Comparison of ENCODE assay signal across 9 cellular contexts in the genomic region with DNA sequence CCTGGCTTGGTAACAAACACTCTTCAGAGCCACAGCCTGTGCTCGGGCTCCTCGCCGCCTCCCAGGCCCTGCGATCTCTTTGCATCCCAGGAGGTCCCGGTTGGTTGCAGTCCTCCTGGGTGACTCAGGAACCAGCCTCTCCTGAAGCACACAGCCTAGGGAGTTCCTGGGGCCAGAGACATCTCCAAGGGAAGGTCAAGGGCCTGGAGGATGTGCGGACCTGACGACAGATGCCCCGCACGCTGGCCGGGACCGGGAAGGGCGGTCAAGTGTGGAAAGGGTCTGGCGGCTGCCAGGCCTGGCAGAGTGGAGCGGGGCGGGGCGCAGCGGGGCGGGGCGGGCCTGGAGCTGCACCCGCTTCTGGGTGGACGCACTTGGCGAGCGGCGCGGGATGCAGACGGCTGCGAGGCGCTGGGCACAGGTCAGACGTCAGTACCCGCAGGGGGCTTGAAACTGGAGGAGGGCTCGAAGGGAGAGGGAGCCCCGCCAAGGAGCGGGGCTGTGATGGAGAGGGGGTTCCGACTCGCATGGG. TPM values are rescaled to one million over a fixed set of nuclear protein-coding genes. Genes with fewer than 3 reads are reported as not detected.
DNase-seq lines count a peak whose midpoint lies in the region; ATAC-seq and TF ChIP-seq lines count a peak whose summit lies in the region.
"Had no signal": no experiment of that assay in that cellular context is flagged by ENCODE, and none has a peak within 500 bp of the region (broad histone marks: within the 10 kb centered on the region; RNA-seq: fewer than 3 reads in every experiment).

No MANE protein-coding gene starts in this region.

- TF ChIP-seq CTCF in WTC11 (IDR thresholded peaks at IDR 0.05) (no peak), gastroesophageal sphincter (IDR thresholded peaks at IDR 0.05) (no peak)

- H3K9me3 ChIP-seq in gastroesophageal sphincter = no peaks in the 10 kb centered on the region

- CTCF ChIA-PET in WTC11 (lab: Charles Lee) = interaction anchor here (3.6 to 4.8 kb wide), 2 partner anchors 12 to 29 kb away, joined by 19 read pairs; no protein-coding TSS in a partner anchor

- peaks cover 0 to 13% (median 8%) of the 10 kb centered on the region in 3 donors for H3K4me1 ChIP-seq in gastroesophageal sphincter

- H3K4me3 ChIP-seq in gastroesophageal sphincter = peak overlapping the region in 1 of 2 donors; percentile 23
- peak overlapping the region; percentile 6 to 36 (median 27) for H3K4me3 ChIP-seq in skin epidermis

- peak overlapping the region; percentile 69 for H3K4me3 Mint-ChIP-seq in WTC11

- no peak for TF ChIP-seq POLR2A in gastroesophageal sphincter (IDR thresholded peaks at IDR 0.05)

- H3K27me3 ChIP-seq in gastroesophageal sphincter = peaks cover 83% of the 10 kb centered on the region

- H3K4me1 Mint-ChIP-seq in WTC11 = peaks cover 6% of the 10 kb centered on the region

- no peak overlapping the region for H3K27ac Mint-ChIP-seq in WTC11

- H3K36me3 Mint-ChIP-seq in WTC11 = no peaks in the 10 kb centered on the region

- DNase-seq in NCI-H510A (lab: John Stamatoyannopoulos, UW) (peak; percentile 22), NCI-H510A treated with DMSO at 0.1 percent for 48 hours (lab: John Stamatoyannopoulos, UW) (no peak), WTC11 (ENCODE audit: low spot score) (peak; percentile 23), NOMO-1 treated with DMSO at 0.1 percent for 48 hours (lab: John Stamatoyannopoulos, UW; ENCODE audit: unreplicated experiment) (no peak), DMS153 treated with DMSO at 0.1 percent for 48 hours (lab: John Stamatoyannopoulos, UW; ENCODE audit: unreplicated experiment) (no peak)
- DNase-seq: NCI-H1105 treated with DMSO at 0.1 percent for 48 hours had no signal

- 0% methylated on average over 2 of the region's 35 CpGs; no CpG with 5 or more reads in 1 of the 2 donors for WGBS in gastroesophageal sphincter (ENCODE audit: low coverage in 1 of 2), 2 donors

- POLR2A ChIA-PET in WTC11 (lab: Charles Lee) = no interaction called here

- H3K27ac ChIP-seq in gastroesophageal sphincter (no peak overlapping the region), skin epidermis (peak overlapping the region in 9 of 21 experiments; percentile 19 to 71 (median 55))

- peak; percentile 69 for ATAC-seq in WTC11
- peak; percentile 31 for ATAC-seq in gastroesophageal sphincter
- no peak for ATAC-seq in HG03460 (IDR thresholded peaks at IDR 0.05; ENCODE audit: unreplicated experiment)

- TF ChIP-seq EP300 in gastroesophageal sphincter (IDR thresholded peaks at IDR 0.05) = no peak

- peaks cover 48% of the 10 kb centered on the region for H3K27me3 Mint-ChIP-seq in WTC11 (ENCODE audit: low read depth)

- H3K36me3 ChIP-seq in gastroesophageal sphincter = no peaks in the 10 kb centered on the region

- H3K9me3 Mint-ChIP-seq in WTC11 = peaks cover 4% of the 10 kb centered on the region; the same call in 1 of the 2 replicates

TF ChIP-seq in WTC11, 78 proteins besides CTCF, POLR2A, EP300 and RAD21:
- TF ChIP-seq, protein P1, sequence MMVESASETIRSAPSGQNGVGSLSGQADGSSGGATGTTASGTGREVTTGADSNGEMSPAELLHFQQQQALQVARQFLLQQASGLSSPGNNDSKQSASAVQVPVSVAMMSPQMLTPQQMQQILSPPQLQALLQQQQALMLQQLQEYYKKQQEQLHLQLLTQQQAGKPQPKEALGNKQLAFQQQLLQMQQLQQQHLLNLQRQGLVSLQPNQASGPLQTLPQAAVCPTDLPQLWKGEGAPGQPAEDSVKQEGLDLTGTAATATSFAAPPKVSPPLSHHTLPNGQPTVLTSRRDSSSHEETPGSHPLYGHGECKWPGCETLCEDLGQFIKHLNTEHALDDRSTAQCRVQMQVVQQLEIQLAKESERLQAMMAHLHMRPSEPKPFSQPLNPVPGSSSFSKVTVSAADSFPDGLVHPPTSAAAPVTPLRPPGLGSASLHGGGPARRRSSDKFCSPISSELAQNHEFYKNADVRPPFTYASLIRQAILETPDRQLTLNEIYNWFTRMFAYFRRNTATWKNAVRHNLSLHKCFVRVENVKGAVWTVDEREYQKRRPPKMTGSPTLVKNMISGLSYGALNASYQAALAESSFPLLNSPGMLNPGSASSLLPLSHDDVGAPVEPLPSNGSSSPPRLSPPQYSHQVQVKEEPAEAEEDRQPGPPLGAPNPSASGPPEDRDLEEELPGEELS (CRISPR knock-in tag; IDR thresholded peaks at IDR 0.05) = no peak
- TF ChIP-seq ZNF121 (CRISPR knock-in tag; IDR thresholded peaks at IDR 0.05) (no peak), ZNF219 (CRISPR knock-in tag; IDR thresholded peaks at IDR 0.05; ENCODE audit: borderline replicate concordance) (no peak), PRRX2 (CRISPR knock-in tag; IDR thresholded peaks at IDR 0.05) (no peak), ATF1 (CRISPR knock-in tag; IDR thresholded peaks at IDR 0.05) (no peak), ZNF232 (CRISPR knock-in tag; IDR thresholded peaks at IDR 0.05) (no peak), CREM (CRISPR knock-in tag; IDR thresholded peaks at IDR 0.05) (no peak), NFYB (CRISPR knock-in tag; conservative IDR thresholded peaks at IDR 0.05; ENCODE audit: low read depth) (no peak)
- TF ChIP-seq, protein P2, sequence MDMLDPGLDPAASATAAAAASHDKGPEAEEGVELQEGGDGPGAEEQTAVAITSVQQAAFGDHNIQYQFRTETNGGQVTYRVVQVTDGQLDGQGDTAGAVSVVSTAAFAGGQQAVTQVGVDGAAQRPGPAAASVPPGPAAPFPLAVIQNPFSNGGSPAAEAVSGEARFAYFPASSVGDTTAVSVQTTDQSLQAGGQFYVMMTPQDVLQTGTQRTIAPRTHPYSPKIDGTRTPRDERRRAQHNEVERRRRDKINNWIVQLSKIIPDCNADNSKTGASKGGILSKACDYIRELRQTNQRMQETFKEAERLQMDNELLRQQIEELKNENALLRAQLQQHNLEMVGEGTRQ (CRISPR knock-in tag; IDR thresholded peaks at IDR 0.05) = no peak
- TF ChIP-seq, protein P3, sequence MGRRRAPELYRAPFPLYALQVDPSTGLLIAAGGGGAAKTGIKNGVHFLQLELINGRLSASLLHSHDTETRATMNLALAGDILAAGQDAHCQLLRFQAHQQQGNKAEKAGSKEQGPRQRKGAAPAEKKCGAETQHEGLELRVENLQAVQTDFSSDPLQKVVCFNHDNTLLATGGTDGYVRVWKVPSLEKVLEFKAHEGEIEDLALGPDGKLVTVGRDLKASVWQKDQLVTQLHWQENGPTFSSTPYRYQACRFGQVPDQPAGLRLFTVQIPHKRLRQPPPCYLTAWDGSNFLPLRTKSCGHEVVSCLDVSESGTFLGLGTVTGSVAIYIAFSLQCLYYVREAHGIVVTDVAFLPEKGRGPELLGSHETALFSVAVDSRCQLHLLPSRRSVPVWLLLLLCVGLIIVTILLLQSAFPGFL (CRISPR knock-in tag; IDR thresholded peaks at IDR 0.05; ENCODE audit: borderline replicate concordance) = no peak
- TF ChIP-seq, protein P4, sequence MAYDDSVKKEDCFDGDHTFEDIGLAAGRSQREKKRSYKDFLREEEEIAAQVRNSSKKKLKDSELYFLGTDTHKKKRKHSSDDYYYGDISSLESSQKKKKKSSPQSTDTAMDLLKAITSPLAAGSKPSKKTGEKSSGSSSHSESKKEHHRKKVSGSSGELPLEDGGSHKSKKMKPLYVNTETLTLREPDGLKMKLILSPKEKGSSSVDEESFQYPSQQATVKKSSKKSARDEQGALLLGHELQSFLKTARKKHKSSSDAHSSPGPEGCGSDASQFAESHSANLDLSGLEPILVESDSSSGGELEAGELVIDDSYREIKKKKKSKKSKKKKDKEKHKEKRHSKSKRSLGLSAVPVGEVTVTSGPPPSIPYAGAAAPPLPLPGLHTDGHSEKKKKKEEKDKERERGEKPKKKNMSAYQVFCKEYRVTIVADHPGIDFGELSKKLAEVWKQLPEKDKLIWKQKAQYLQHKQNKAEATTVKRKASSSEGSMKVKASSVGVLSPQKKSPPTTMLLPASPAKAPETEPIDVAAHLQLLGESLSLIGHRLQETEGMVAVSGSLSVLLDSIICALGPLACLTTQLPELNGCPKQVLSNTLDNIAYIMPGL (CRISPR knock-in tag; IDR thresholded peaks at IDR 0.05) = no peak
- TF ChIP-seq, protein P5, sequence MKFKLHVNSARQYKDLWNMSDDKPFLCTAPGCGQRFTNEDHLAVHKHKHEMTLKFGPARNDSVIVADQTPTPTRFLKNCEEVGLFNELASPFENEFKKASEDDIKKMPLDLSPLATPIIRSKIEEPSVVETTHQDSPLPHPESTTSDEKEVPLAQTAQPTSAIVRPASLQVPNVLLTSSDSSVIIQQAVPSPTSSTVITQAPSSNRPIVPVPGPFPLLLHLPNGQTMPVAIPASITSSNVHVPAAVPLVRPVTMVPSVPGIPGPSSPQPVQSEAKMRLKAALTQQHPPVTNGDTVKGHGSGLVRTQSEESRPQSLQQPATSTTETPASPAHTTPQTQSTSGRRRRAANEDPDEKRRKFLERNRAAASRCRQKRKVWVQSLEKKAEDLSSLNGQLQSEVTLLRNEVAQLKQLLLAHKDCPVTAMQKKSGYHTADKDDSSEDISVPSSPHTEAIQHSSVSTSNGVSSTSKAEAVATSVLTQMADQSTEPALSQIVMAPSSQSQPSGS (CRISPR knock-in tag; IDR thresholded peaks at IDR 0.05; ENCODE audit: borderline replicate concordance, low read depth) = no peak

RNA-seq across cellular contexts. Expression of a gene that starts 45.0 kb away (rescaled TPM):
- total RNA-seq in WTC11 (2021) (1.1 to 1.8 TPM (median 1.6 TPM) in 3 replicates), gastroesophageal sphincter (1 to 10 TPM in 3 of 4 donors, not detected in 1; 1.2 to 3.6 (median 2.2) TPM)

Comparison
In these comparisons a context has a peak if more than half of its experiments do, and no peak if none do; other contexts are left out.
1. DNase-seq: peak in NCI-H510A (single experiment) and WTC11 (single experiment); none in NCI-H510A treated with DMSO at 0.1 percent for 48 hours (single experiment), NOMO-1 treated with DMSO at 0.1 percent for 48 hours (single experiment) and DMS153 treated with DMSO at 0.1 percent for 48 hours (single experiment).